In genomic region chr3:56921573-56922571, GRCh38 we compare ENCODE assay signal across 9 cellular contexts.
DNase-seq lines count a peak whose midpoint lies in the region; ATAC-seq, FAIRE-seq and TF ChIP-seq lines count a peak whose summit lies in the region.
"Had no signal": no experiment of that assay in that cellular context is flagged by ENCODE, and none has a peak within 500 bp of the region (broad histone marks: within the 10 kb centered on the region; RNA-seq: fewer than 3 reads in every experiment).

No MANE protein-coding gene starts in this region.

- TF ChIP-seq CTCF in DOHH2 (IDR thresholded peaks at IDR 0.05; ENCODE audit: low read depth, low read length, poor library complexity, severe bottlenecking) (no peak), gastrocnemius medialis (IDR thresholded peaks at IDR 0.05 in 4 of 5, conservative IDR thresholded peaks at IDR 0.05 in 1 of 5) (no peak), osteocyte (IDR thresholded peaks at IDR 0.05) (no peak), GM23338 (conservative IDR thresholded peaks at IDR 0.05; ENCODE audit: low read depth in 2 of 2) (no peak)

- H3K36me3 ChIP-seq in DOHH2 (ENCODE audit: control insufficient read depth, low read length), result no peaks in the 10 kb centered on the region
- H3K36me3 ChIP-seq in SJSA1, result no peaks in the 10 kb centered on the region
- no peaks in the 10 kb centered on the region for H3K36me3 ChIP-seq in gastrocnemius medialis
- H3K36me3 ChIP-seq in GM23338 (ENCODE audit: insufficient read depth), result no peaks in the 10 kb centered on the region

- peak overlapping the region; percentile 14; the same call in 1 of the 2 replicates for H3K4me3 ChIP-seq in DOHH2 (ENCODE audit: low read length)
- no peak overlapping the region for H3K4me3 ChIP-seq in SJSA1
- H3K4me3 ChIP-seq in gastrocnemius medialis, result peak overlapping the region; percentile 3 to 49 (median 18)
- no peak overlapping the region for H3K4me3 ChIP-seq in GM23338

- H3K27me3 ChIP-seq in DOHH2 (ENCODE audit: control insufficient read depth, low read length) (no peaks in the 10 kb centered on the region), SJSA1 (replicated peaks) (no peaks in the 10 kb centered on the region), gastrocnemius medialis (no peaks in the 10 kb centered on the region), GM23338 (ENCODE audit: insufficient read depth) (no peaks in the 10 kb centered on the region)

- H3K4me1 Mint-ChIP-seq in osteocyte (ENCODE audit: unreplicated experiment), result peaks cover 26% of the 10 kb centered on the region
- peaks cover 27% of the 10 kb centered on the region for H3K4me1 Mint-ChIP-seq in GM23338

- intact Hi-C loops in gastrocnemius medialis (cut with DNase I; ENCODE audit: low total_unique reads), result no loop called here

- H3K79me2 ChIP-seq in DOHH2 (ENCODE audit: control insufficient read depth, low read length) (no peaks in the 10 kb centered on the region), GM23338 (replicated peaks; ENCODE audit: insufficient read depth) (no peaks in the 10 kb centered on the region)

- no peak overlapping the region for H2AFZ ChIP-seq in GM23338

- peak in 1 of 2 donors; percentile 59 for ATAC-seq in gastrocnemius medialis
- no peak for ATAC-seq in HG03196 (IDR thresholded peaks at IDR 0.05; ENCODE audit: unreplicated experiment)
- no peak for ATAC-seq in GM23338

- no peak overlapping the region for H3K27ac ChIP-seq in DOHH2 (ENCODE audit: low read depth, low read length)
- no peak overlapping the region for H3K27ac ChIP-seq in SJSA1
- H3K27ac ChIP-seq in gastrocnemius medialis, result peak overlapping the region; percentile 37 to 58 (median 50)
- no peak overlapping the region for H3K27ac ChIP-seq in GM23338 (ENCODE audit: low read depth)

- H3K36me3 Mint-ChIP-seq in osteocyte (ENCODE audit: unreplicated experiment), result no peaks in the 10 kb centered on the region
- no peaks in the 10 kb centered on the region for H3K36me3 Mint-ChIP-seq in GM23338 (ENCODE audit: low read depth)

- H3K9me3 ChIP-seq in DOHH2 (ENCODE audit: control insufficient read depth, insufficient read depth, low read length) (no peaks in the 10 kb centered on the region), SJSA1 (replicated peaks) (no peaks in the 10 kb centered on the region), gastrocnemius medialis (no peaks in the 10 kb centered on the region)

- peaks cover 3% of the 10 kb centered on the region for H3K27me3 Mint-ChIP-seq in osteocyte (ENCODE audit: unreplicated experiment)
- peaks cover 6% of the 10 kb centered on the region for H3K27me3 Mint-ChIP-seq in GM23338 (ENCODE audit: insufficient read depth, low read depth, poor library complexity)

- FAIRE-seq in endometrium (lab: Jason Lieb, UNC), result peak; percentile 15

- no peak for TF ChIP-seq POLR2A in gastrocnemius medialis (IDR thresholded peaks at IDR 0.05)

- H3F3A ChIP-seq in DOHH2 (ENCODE audit: control insufficient read depth, insufficient read depth) (peaks cover 20% of the 10 kb centered on the region), GM23338 (replicated peaks; ENCODE audit: low read depth) (no peaks in the 10 kb centered on the region)

- H3K27ac Mint-ChIP-seq in osteocyte (ENCODE audit: unreplicated experiment), result no peak overlapping the region
- H3K27ac Mint-ChIP-seq in GM23338, result no peak overlapping the region

- no peaks in the 10 kb centered on the region for H4K20me1 ChIP-seq in DOHH2 (ENCODE audit: control insufficient read depth, insufficient read depth, low read depth, low read length)
- no peaks in the 10 kb centered on the region for H4K20me1 ChIP-seq in GM23338 (replicated peaks; ENCODE audit: insufficient read depth)

- H3K4me2 ChIP-seq in DOHH2 (ENCODE audit: low read length) (peak overlapping the region; percentile 36), GM23338 (no peak overlapping the region)

- H3K9me3 Mint-ChIP-seq in osteocyte (ENCODE audit: unreplicated experiment) (no peaks in the 10 kb centered on the region), GM23338 (no peaks in the 10 kb centered on the region)
- H3K9me3 Mint-ChIP-seq: neural crest cell had no signal

- in situ Hi-C loops in gastrocnemius medialis (cut with MboI; ENCODE audit: low sequenced_read_pairs in 4 of 4), result no loop called here

- no peaks in the 10 kb centered on the region for H3K9me2 ChIP-seq in DOHH2 (replicated peaks; ENCODE audit: control insufficient read depth, low read length)
- no peaks in the 10 kb centered on the region for H3K9me2 ChIP-seq in GM23338 (ENCODE audit: insufficient read depth)

- H3K4me1 ChIP-seq in DOHH2 (ENCODE audit: control insufficient read depth, low read length), result peaks cover 67% of the 10 kb centered on the region
- peaks cover 37% of the 10 kb centered on the region for H3K4me1 ChIP-seq in SJSA1 (replicated peaks)
- peaks cover 17 to 36% of the 10 kb centered on the region in 2 donors for H3K4me1 ChIP-seq in gastrocnemius medialis
- H3K4me1 ChIP-seq in GM23338 (ENCODE audit: insufficient read depth), result peaks cover 17% of the 10 kb centered on the region

- H3K4me3 Mint-ChIP-seq in osteocyte (ENCODE audit: unreplicated experiment), result no peak overlapping the region
- no peak overlapping the region for H3K4me3 Mint-ChIP-seq in GM23338
- H3K4me3 Mint-ChIP-seq: neural crest cell had no signal

- DNase-seq in SJSA1 (ENCODE audit: low read depth in 1 of 2, low spot score in 2 of 2) (peak; percentile 30 to 45), gastrocnemius medialis (no peak), NCI-H524 (lab: John Stamatoyannopoulos, UW) (no peak), osteocyte (ENCODE audit: extremely low spot score, unreplicated experiment) (no peak), GM23338 (ENCODE audit: low spot score) (no peak)

TF ChIP-seq in GM23338, 12 proteins besides CTCF, POLR2A, EP300 and RAD21 (continues in another document):
- TF ChIP-seq EZH2 (IDR thresholded peaks at IDR 0.05; ENCODE audit: low read depth, unreplicated experiment) (no peak), ETS1 (IDR thresholded peaks at IDR 0.05) (no peak), EZH2phosphoT487 (IDR thresholded peaks at IDR 0.05; ENCODE audit: unreplicated experiment) (no peak), CREB1 (CRISPR knock-in tag; IDR thresholded peaks at IDR 0.05; ENCODE audit: low read depth) (no peak), STAT1 (IDR thresholded peaks at IDR 0.05; ENCODE audit: unreplicated experiment) (no peak)

Comparison
In these comparisons a context has a peak if more than half of its experiments do, and no peak if none do; other contexts are left out.
1. H3K27ac ChIP-seq: peak in gastrocnemius medialis (4 of 4); none in DOHH2 (single experiment), SJSA1 (single experiment) and GM23338 (single experiment).
2. H3K4me3 ChIP-seq: peak in DOHH2 (single experiment) and gastrocnemius medialis (4 of 4); none in SJSA1 (single experiment) and GM23338 (single experiment).
3. DNase-seq: peak in SJSA1 (2 of 2); none in gastrocnemius medialis (0 of 2), NCI-H524 (0 of 2), osteocyte (single experiment) and GM23338 (single experiment).